19 cellular contexts compared by ENCODE assay signal in genomic region chr12:3278681-3279414, GRCh38.
"Had no signal": no experiment of that assay in that cellular context is flagged by ENCODE, and none has a peak within 500 bp of the region (broad histone marks: within the 10 kb centered on the region; RNA-seq: fewer than 3 reads in every experiment).

No MANE protein-coding gene starts in this region.

- H3K9me3 ChIP-seq: neutrophil, transverse colon had no signal

- H3K9ac ChIP-seq: parathyroid adenoma had no signal

- H3K36me3 ChIP-seq: neutrophil, transverse colon had no signal

- H3K27me3 ChIP-seq: transverse colon had no signal

- H3K27ac ChIP-seq: neutrophil, parathyroid adenoma, skin epidermis, transverse colon had no signal

- DNase-seq: activated CD4-positive, alpha-beta T cell treated with anti-CD3 and anti-CD28 coated beads for 4 hours; activated CD8-positive, alpha-beta T cell treated with anti-CD3 and anti-CD28 coated beads for 36 hours; activated effector memory CD4-positive, alpha-beta T cell treated with anti-CD3 and anti-CD28 coated beads, Interleukin-2, amount 50 U/mL, for 16 hours; activated T-cell treated with anti-CD3 and anti-CD28 coated beads, Interleukin-2, amount 50 U/mL, for 48 hours; amniotic stem cell; effector memory CD8-positive, alpha-beta T cell; erythroblast; naive B cell; stimulated activated CD4-positive, alpha-beta T cell treated with anti-CD3 and anti-CD28 coated beads, Interleukin-15, amount 100 ng/mL, for 24 hours; stimulated activated CD4-positive, alpha-beta T cell treated with anti-CD3 and anti-CD28 coated beads, Interleukin-4, amount 100 ng/mL, for 1 hour; stimulated activated naive CD4-positive, alpha-beta T cell; T-helper 17 cell; transverse colon had no signal

- H3K4me3 ChIP-seq: skin epidermis, transverse colon had no signal

- H2AFZ ChIP-seq: parathyroid adenoma had no signal

- H3K79me2 ChIP-seq: parathyroid adenoma had no signal

- ATAC-seq: activated CD8-positive, alpha-beta T cell treated with anti-CD3 and anti-CD28 coated beads for 36 hours; activated naive CD4-positive, alpha-beta T cell treated with anti-CD3 and anti-CD28 coated beads, Interleukin-2, amount 50 U/mL, for 72 hours; effector memory CD8-positive, alpha-beta T cell; left lobe of liver; SK-N-SH treated with all-trans-retinoic acid at 6 μM for 48 hours; T-helper 17 cell had no signal
